ENCODE assay signal across 8 cellular contexts in the genomic region with DNA sequence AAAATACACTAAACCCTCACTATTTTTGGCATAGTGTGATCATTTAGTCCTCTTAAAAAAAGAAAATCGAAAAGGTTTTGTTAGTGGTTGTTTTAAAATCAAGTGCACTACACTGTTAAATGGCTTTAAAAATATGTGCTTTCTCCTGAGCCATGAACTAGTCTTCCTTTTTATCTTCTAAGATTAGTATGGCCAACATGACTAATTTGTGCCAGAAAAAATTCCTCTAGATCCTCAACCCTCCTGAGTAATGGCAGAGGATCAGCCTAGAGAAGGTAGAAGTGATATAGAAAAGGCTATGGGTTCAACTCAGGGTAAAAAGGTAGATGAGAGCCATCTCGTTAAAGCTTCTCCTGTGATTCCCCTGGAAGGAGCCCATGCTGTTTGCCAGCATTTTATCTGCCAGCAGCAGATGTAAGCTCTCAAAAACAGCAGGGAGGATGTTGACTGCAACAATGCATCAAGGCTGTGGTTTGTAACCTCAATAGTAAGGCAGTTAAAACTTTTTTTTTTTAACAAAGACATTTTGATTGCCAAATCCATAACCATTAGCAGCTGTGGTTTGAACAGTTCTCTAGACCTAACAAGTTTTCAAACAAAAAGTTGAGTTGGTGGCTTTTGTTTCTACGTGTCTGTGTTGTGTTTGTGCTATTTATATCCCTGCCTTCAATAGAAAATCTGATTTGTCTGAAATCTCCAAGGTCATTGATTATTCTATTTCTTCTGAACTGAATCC. TPM values are rescaled to one million over a fixed set of nuclear protein-coding genes. Genes with fewer than 3 reads are reported as not detected.
A peak's percentile ranks its signal among the peaks of the same experiment; 100 is the strongest.
DNase-seq lines count a peak whose midpoint lies in the region; ATAC-seq and TF ChIP-seq lines count a peak whose summit lies in the region.

No MANE protein-coding gene starts in this region.

- H3K27me3 Mint-ChIP-seq in CD4-positive, alpha-beta T cell: no peaks in the 10 kb centered on the region

- H3K36me3 Mint-ChIP-seq in CD4-positive, alpha-beta T cell (ENCODE audit: low read depth): peaks cover 37% of the 10 kb centered on the region

- no peaks in the 10 kb centered on the region for H3K27me3 ChIP-seq in CD4-positive, alpha-beta T cell (ENCODE audit: control insufficient read depth, insufficient read depth, low read length)
- H3K27me3 ChIP-seq in upper lobe of right lung: no peaks in the 10 kb centered on the region

- H3K4me1 Mint-ChIP-seq in CD4-positive, alpha-beta T cell (ENCODE audit: low read depth): peaks cover 52% of the 10 kb centered on the region

- POLR2A ChIA-PET in CD4-positive, alpha-beta T cell (lab: Charles Lee): interaction anchor here (0.6 to 1.9 kb wide), 26 partner anchors 9 to 926 kb away, joined by 3 to 22 read pairs (median 4); a partner anchor contains a TSS

- ATAC-seq in CD4-positive, alpha-beta T cell (ENCODE audit: poor library complexity): peak; percentile 91
- peak; percentile 24 for ATAC-seq in upper lobe of right lung
- no peak for ATAC-seq in HG03039 (IDR thresholded peaks at IDR 0.05; ENCODE audit: unreplicated experiment)

- DNase-seq in CD4-positive, alpha-beta T cell: peak in 9 of 10 experiments; percentile 17 to 58 (median 35)
- DNase-seq in HS-5 (ENCODE audit: low read depth) (peak; percentile 78), RPMI8226 (peak; percentile 55), astrocyte of the hippocampus (ENCODE audit: low read depth, low spot score) (peak; percentile 84), iris pigment epithelial cell (ENCODE audit: low read depth) (peak; percentile 93), upper lobe of right lung (no peak), hippocampal formation (lab: John Stamatoyannopoulos, UW) (no peak)

- TF ChIP-seq CTCF in CD4-positive, alpha-beta T cell (IDR thresholded peaks at IDR 0.05): no peak
- TF ChIP-seq CTCF in upper lobe of right lung (IDR thresholded peaks at IDR 0.05): no peak

- no peak overlapping the region for H3K4me3 ChIP-seq in upper lobe of right lung

- peak overlapping the region; percentile 97 for H3K27ac Mint-ChIP-seq in CD4-positive, alpha-beta T cell

- peaks cover 9% of the 10 kb centered on the region for H3K4me1 ChIP-seq in upper lobe of right lung

- peak overlapping the region; percentile 79 for H3K4me3 Mint-ChIP-seq in CD4-positive, alpha-beta T cell

- CTCF ChIA-PET in CD4-positive, alpha-beta T cell (lab: Charles Lee): interaction anchor here (0.7 to 0.8 kb wide), 4 partner anchors 14 to 1784 kb away, joined by 3 to 4 read pairs (median 4); a partner anchor contains a TSS

- intact Hi-C loops in CD4-positive, alpha-beta T cell (cut with DNase I, micrococcal nuclease): loop anchor here (1.0 to 10.0 kb wide), 8 partner anchors 15 to 465 kb away; no protein-coding TSS in a partner anchor
- intact Hi-C loops in upper lobe of right lung (cut with DNase I): no loop called here

- H3K9me3 Mint-ChIP-seq in CD4-positive, alpha-beta T cell: no peaks in the 10 kb centered on the region

- no peaks in the 10 kb centered on the region for H3K9me3 ChIP-seq in CD4-positive, alpha-beta T cell (ENCODE audit: control insufficient read depth, low read length)
- no peaks in the 10 kb centered on the region for H3K9me3 ChIP-seq in upper lobe of right lung

- H3K27ac ChIP-seq in CD4-positive, alpha-beta T cell (ENCODE audit: low read depth, low read length): peak overlapping the region; percentile 52
- peak overlapping the region; percentile 44 for H3K27ac ChIP-seq in upper lobe of right lung

- H3K36me3 ChIP-seq in upper lobe of right lung: peaks cover 37% of the 10 kb centered on the region

RNA-seq across cellular contexts. Expression of a gene that starts 30.2 kb away (rescaled TPM):
- total RNA-seq in CD4-positive, alpha-beta T cell: 10 to 100 TPM; 62.4 to 65.3 TPM
- 45.4 TPM for total RNA-seq in upper lobe of right lung

RNA-seq across cellular contexts. Expression of a gene that starts 42.5 kb away (rescaled TPM):
- 10 to 100 TPM in 1 of 2 experiments, 1 to 10 TPM in 1; 9.6 to 10.7 TPM for total RNA-seq in CD4-positive, alpha-beta T cell
- 27.5 TPM for total RNA-seq in upper lobe of right lung

RNA-seq across cellular contexts. Expression of a gene that starts 48.9 kb away (rescaled TPM):
- total RNA-seq in CD4-positive, alpha-beta T cell: under 1 TPM; 0.80 to 0.84 TPM
- total RNA-seq in upper lobe of right lung: 2.8 TPM

Comparison
In these comparisons a context has a peak if more than half of its experiments do, and no peak if none do; other contexts are left out.
1. DNase-seq: peak in CD4-positive, alpha-beta T cell (9 of 10), HS-5 (single experiment), RPMI8226 (single experiment), astrocyte of the hippocampus (single experiment) and iris pigment epithelial cell (single experiment); none in upper lobe of right lung (single experiment) and hippocampal formation (0 of 2).